ENCODE assay signal across 15 cellular contexts in the genomic region with DNA sequence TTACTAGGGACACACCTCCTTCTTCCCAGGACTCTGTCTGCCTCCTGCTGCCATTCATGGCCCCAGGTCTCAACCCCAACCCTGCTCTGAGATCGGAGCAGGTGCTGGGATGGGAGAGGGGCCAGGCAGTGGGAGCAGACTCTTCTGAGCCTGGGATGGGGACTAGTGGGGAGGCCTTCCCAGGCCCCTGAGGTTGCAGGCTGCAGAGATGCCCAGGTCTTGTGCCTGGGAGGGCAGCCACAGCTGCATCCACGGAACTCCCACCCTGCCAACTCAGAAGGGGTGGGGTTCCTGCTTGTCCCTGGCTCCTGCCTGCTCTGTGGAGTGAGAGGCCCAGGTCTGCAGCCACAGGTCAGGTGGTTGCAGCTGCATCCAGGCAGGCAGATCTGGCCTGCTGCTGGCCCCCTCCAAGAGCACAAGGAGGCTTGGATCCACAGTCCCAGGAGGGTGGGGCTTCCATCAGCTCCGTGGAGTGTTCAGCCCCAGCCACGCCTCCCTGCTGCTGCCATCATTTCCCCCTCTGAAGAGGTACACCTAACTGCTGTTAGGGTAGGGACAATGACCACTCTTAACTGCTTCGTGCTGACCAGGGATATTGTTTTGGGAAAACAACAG. TPM values are rescaled to one million over a fixed set of nuclear protein-coding genes. Genes with fewer than 3 reads are reported as not detected.
A peak's percentile ranks its signal among the peaks of the same experiment; 100 is the strongest.
DNase-seq lines count a peak whose midpoint lies in the region; TF ChIP-seq lines count a peak whose summit lies in the region.
"Had no signal": no experiment of that assay in that cellular context is flagged by ENCODE, and none has a peak within 500 bp of the region (broad histone marks: within the 10 kb centered on the region; RNA-seq: fewer than 3 reads in every experiment).

No MANE protein-coding gene starts in this region.

- no peaks in the 10 kb centered on the region for H4K20me1 ChIP-seq in neural progenitor cell (ENCODE audit: low read depth)

- H3K36me3 ChIP-seq in H7 (replicated peaks; ENCODE audit: control insufficient read depth, insufficient read depth, low read length) (no peaks in the 10 kb centered on the region), endodermal cell (ENCODE audit: control insufficient read depth, insufficient read depth, low read length) (peaks cover 5% of the 10 kb centered on the region), neural progenitor cell (no peaks in the 10 kb centered on the region), ascending aorta (no peaks in the 10 kb centered on the region)

- no peaks in the 10 kb centered on the region for H3F3A ChIP-seq in neural progenitor cell (ENCODE audit: low read depth)

- H3K27me3 ChIP-seq in H7 (ENCODE audit: control insufficient read depth, insufficient read depth, low read length) (no peaks in the 10 kb centered on the region), endodermal cell (ENCODE audit: control insufficient read depth, insufficient read depth, low read length, poor library complexity, severe bottlenecking) (no peaks in the 10 kb centered on the region), neural progenitor cell (no peaks in the 10 kb centered on the region), ascending aorta (no peaks in the 10 kb centered on the region)

- no peaks in the 10 kb centered on the region for H3K4me1 ChIP-seq in endodermal cell (ENCODE audit: control insufficient read depth, insufficient read depth, low read length)
- H3K4me1 ChIP-seq in neural progenitor cell: peaks cover 4% of the 10 kb centered on the region
- no peaks in the 10 kb centered on the region for H3K4me1 ChIP-seq in ascending aorta

- H3K9ac ChIP-seq in endodermal cell (ENCODE audit: extremely low read depth, low read length, poor library complexity, severe bottlenecking): no peak overlapping the region
- H3K9ac ChIP-seq in neural progenitor cell: no peak overlapping the region
- H3K9ac ChIP-seq: GM23248 had no signal

- H3K4me1 Mint-ChIP-seq in endodermal cell: no peaks in the 10 kb centered on the region
- H3K4me1 Mint-ChIP-seq in neural progenitor cell: peaks cover 14% of the 10 kb centered on the region
- no peaks in the 10 kb centered on the region for H3K4me1 Mint-ChIP-seq in type B pancreatic cell (ENCODE audit: unreplicated experiment)
- H3K4me1 Mint-ChIP-seq: B cell, H9 had no signal

- H3K4me2 ChIP-seq in neural progenitor cell: no peak overlapping the region

- H3K27me3 Mint-ChIP-seq in endodermal cell (ENCODE audit: insufficient read depth) (no peaks in the 10 kb centered on the region), neural progenitor cell (ENCODE audit: insufficient read depth, low read depth) (peaks cover 4% of the 10 kb centered on the region), type B pancreatic cell (no peaks in the 10 kb centered on the region)
- H3K27me3 Mint-ChIP-seq: CD4-positive, alpha-beta T cell had no signal

- peaks cover 35% of the 10 kb centered on the region for H3K36me3 Mint-ChIP-seq in endodermal cell (ENCODE audit: low read depth)
- H3K36me3 Mint-ChIP-seq in neural progenitor cell: peaks cover 16% of the 10 kb centered on the region
- peaks cover 11% of the 10 kb centered on the region for H3K36me3 Mint-ChIP-seq in type B pancreatic cell

- no peaks in the 10 kb centered on the region for H3K79me2 ChIP-seq in neural progenitor cell (ENCODE audit: low read depth)

- H3K9me3 ChIP-seq in endodermal cell (ENCODE audit: control insufficient read depth, low read length) (peaks cover 11% of the 10 kb centered on the region), neural progenitor cell (ENCODE audit: low read depth) (no peaks in the 10 kb centered on the region), ascending aorta (no peaks in the 10 kb centered on the region)

- no peak overlapping the region for H3K4me3 ChIP-seq in H7 (ENCODE audit: insufficient read depth, low read depth, low read length)
- H3K4me3 ChIP-seq in endodermal cell (ENCODE audit: low read length): no peak overlapping the region
- H3K4me3 ChIP-seq in neural progenitor cell: no peak overlapping the region
- H3K4me3 ChIP-seq in ascending aorta: no peak overlapping the region
- H3K4me3 ChIP-seq: GM12878, GM23248 had no signal

- no peak overlapping the region for H3K27ac ChIP-seq in endodermal cell (ENCODE audit: low read depth, low read length)
- no peak overlapping the region for H3K27ac ChIP-seq in neural progenitor cell
- H3K27ac ChIP-seq in ascending aorta: no peak overlapping the region
- H3K27ac ChIP-seq: GM23248 had no signal

- DNase-seq in H7: peak; percentile 22
- peak; percentile 24 for DNase-seq in endodermal cell
- no peak for DNase-seq in neural progenitor cell (ENCODE audit: low spot score)
- peak; percentile 50 for DNase-seq in type B pancreatic cell (ENCODE audit: extremely low spot score, unreplicated experiment)
- DNase-seq in ascending aorta (ENCODE audit: low spot score in 2 of 2): no peak
- DNase-seq in NCI-H524 treated with DMSO at 0.1 percent for 48 hours (lab: John Stamatoyannopoulos, UW): no peak
- no peak for DNase-seq in HPDE6-E6E7 (ENCODE audit: extremely low spot score)
- DNase-seq: C1 segment of cervical spinal cord; CD4-positive, alpha-beta T cell; DMS79; GM23248 had no signal

- WGBS in endodermal cell (ENCODE audit: insufficient coverage in 1 of 2, insufficient read length in 1 of 2), 2 experiments: 91 to 100% methylated on average over 1 to 5 of the region's 5 CpGs

- no peak overlapping the region for H3K4me3 Mint-ChIP-seq in endodermal cell
- H3K4me3 Mint-ChIP-seq in neural progenitor cell: no peak overlapping the region
- no peak overlapping the region for H3K4me3 Mint-ChIP-seq in type B pancreatic cell
- H3K4me3 Mint-ChIP-seq: B cell; CD4-positive, alpha-beta T cell; H9 had no signal

- no peak overlapping the region for H2AFZ ChIP-seq in neural progenitor cell (replicated peaks)
- H2AFZ ChIP-seq: GM23248 had no signal

- intact Hi-C loops in ascending aorta (cut with DNase I): no loop called here

- peaks cover 12% of the 10 kb centered on the region for H3K9me3 Mint-ChIP-seq in endodermal cell
- H3K9me3 Mint-ChIP-seq in neural progenitor cell: peaks cover 3% of the 10 kb centered on the region
- H3K9me3 Mint-ChIP-seq in type B pancreatic cell: no peaks in the 10 kb centered on the region
- H3K9me3 Mint-ChIP-seq: CD4-positive, alpha-beta T cell had no signal

- no peak for TF ChIP-seq CTCF in endodermal cell (conservative IDR thresholded peaks at IDR 0.05)
- no peak for TF ChIP-seq CTCF in neural progenitor cell (IDR thresholded peaks at IDR 0.05)
- no peak for TF ChIP-seq CTCF in type B pancreatic cell (conservative IDR thresholded peaks at IDR 0.05)
- TF ChIP-seq CTCF in ascending aorta (IDR thresholded peaks at IDR 0.05): no peak

- H3K27ac Mint-ChIP-seq in endodermal cell: no peak overlapping the region
- H3K27ac Mint-ChIP-seq in neural progenitor cell: peak overlapping the region; percentile 1
- H3K27ac Mint-ChIP-seq in type B pancreatic cell: no peak overlapping the region
- H3K27ac Mint-ChIP-seq: B cell; CD4-positive, alpha-beta T cell; H9 had no signal

RNA-seq across cellular contexts. Expression of gene SLC22A1, which starts 2.9 kb away (rescaled TPM):
- 5.5 and 7.3 TPM in 2 replicates for total RNA-seq in H7 (2014; rRNA removed; shearing (Covaris generic))
- total RNA-seq in endodermal cell (1 to 10 TPM in 1 of 2 donors, not detected in 1; 1.0 TPM), neural progenitor cell (ENCODE audit: low replicate concordance) (0.22 TPM in 1 of 2 replicates, not detected in the other), type B pancreatic cell (ENCODE audit: low replicate concordance) (1.2 and 3.0 TPM in 2 replicates), ascending aorta (not detected)
- polyA plus RNA-seq in endodermal cell (2013, experiment 1 of 2): not detected
- polyA plus RNA-seq in endodermal cell (2013, experiment 2 of 2): 0.17 TPM
- total RNA-seq: G401, GM23248 had no signal
- polyA plus RNA-seq: GM23248 had no signal

Comparison
In these comparisons a context has a peak if more than half of its experiments do, and no peak if none do; other contexts are left out.
1. DNase-seq: peak in H7 (single experiment), endodermal cell (single experiment) and type B pancreatic cell (single experiment); none in neural progenitor cell (single experiment), ascending aorta (0 of 2), NCI-H524 treated with DMSO at 0.1 percent for 48 hours (single experiment) and HPDE6-E6E7 (single experiment).